In the genomic region with DNA sequence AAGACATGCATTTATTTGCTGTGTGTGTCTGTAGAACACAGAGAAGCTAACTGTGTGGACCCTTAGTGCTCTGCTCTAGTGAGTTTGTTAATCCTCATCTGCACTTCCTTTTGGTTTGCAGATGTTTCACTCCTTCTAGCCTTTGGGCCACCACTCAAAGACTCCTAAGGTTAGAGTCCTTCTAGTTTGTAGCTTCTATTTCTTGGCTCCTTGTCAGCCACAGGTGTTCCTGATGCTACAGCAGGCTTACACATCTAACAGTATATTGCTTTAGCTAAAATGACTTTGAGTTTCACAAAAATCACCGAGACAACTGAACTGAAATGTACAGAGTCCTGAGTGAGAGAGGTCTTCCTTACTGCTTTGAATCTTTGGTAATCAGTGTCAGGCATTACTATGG, we compare ENCODE assay signal across 26 cellular contexts.
A peak's percentile ranks its signal among the peaks of the same experiment; 100 is the strongest.
DNase-seq lines count a peak whose midpoint lies in the region; ATAC-seq, FAIRE-seq and TF ChIP-seq lines count a peak whose summit lies in the region.
"Had no signal": no experiment of that assay in that cellular context is flagged by ENCODE, and none has a peak within 500 bp of the region (broad histone marks: within the 10 kb centered on the region; RNA-seq: fewer than 3 reads in every experiment).

No MANE protein-coding gene starts in this region.

- H3K4me2 ChIP-seq in MM.1S (ENCODE audit: low read depth, low read length): no peak overlapping the region
- H3K4me2 ChIP-seq: GM23338 had no signal

- no peaks in the 10 kb centered on the region for H3F3A ChIP-seq in MM.1S (ENCODE audit: insufficient read depth, low read length)

- no peak overlapping the region for H3K27ac Mint-ChIP-seq in stimulated activated memory B cell treated with anti-CD40 and anti-IgM and Interleukin-4, amounts not matched to agents 10 μg/mL and 1 μg/mL and 100 μg/mL, for 72 hours
- H3K27ac Mint-ChIP-seq: CD8-positive, alpha-beta memory T cell; GM23338 had no signal

- TF ChIP-seq CTCF in MM.1S (IDR thresholded peaks at IDR 0.05; ENCODE audit: low read length): no peak

- no peaks in the 10 kb centered on the region for H3K9me2 ChIP-seq in MM.1S (replicated peaks; ENCODE audit: insufficient read depth, low read length)

- H3K27ac ChIP-seq in MM.1S (ENCODE audit: low read length) (peak overlapping the region; percentile 9; the same call in 1 of the 2 replicates), small intestine (ENCODE audit: low read depth in 1 of 2, low read length in 1 of 2) (no peak overlapping the region)
- H3K27ac ChIP-seq: C4-2B, HL-60, SJSA1 had no signal

- no peak for ATAC-seq in stimulated activated memory B cell treated with anti-CD40 and anti-IgM and Interleukin-4, amounts not matched to agents 10 μg/mL and 1 μg/mL and 100 μg/mL, for 72 hours
- ATAC-seq: GM23338, HepG2, Right ventricle myocardium inferior had no signal

- H3K9me3 Mint-ChIP-seq in stimulated activated memory B cell treated with anti-CD40 and anti-IgM and Interleukin-4, amounts not matched to agents 10 μg/mL and 1 μg/mL and 100 μg/mL, for 72 hours: no peaks in the 10 kb centered on the region
- H3K9me3 Mint-ChIP-seq: GM23338 had no signal

- H3K4me3 ChIP-seq in MM.1S (ENCODE audit: low read length): no peak overlapping the region
- H3K4me3 ChIP-seq in small intestine (ENCODE audit: low read depth in 1 of 2, low read length in 2 of 2): no peak overlapping the region
- H3K4me3 ChIP-seq: GM23338, SJSA1 had no signal

- H3K4me3 Mint-ChIP-seq in stimulated activated memory B cell treated with anti-CD40 and anti-IgM and Interleukin-4, amounts not matched to agents 10 μg/mL and 1 μg/mL and 100 μg/mL, for 72 hours: no peak overlapping the region
- H3K4me3 Mint-ChIP-seq: CD8-positive, alpha-beta memory T cell; GM23338 had no signal

- H3K9me3 ChIP-seq in MM.1S (replicated peaks; ENCODE audit: insufficient read depth, low read length) (no peaks in the 10 kb centered on the region), small intestine (ENCODE audit: control insufficient read depth, low read depth) (no peaks in the 10 kb centered on the region)
- H3K9me3 ChIP-seq: SJSA1 had no signal

- 34 to 88% (median 70%) methylated on average over 1 of the region's 1 CpG for WGBS in small intestine, 3 donors

- H3K4me1 Mint-ChIP-seq in stimulated activated memory B cell treated with anti-CD40 and anti-IgM and Interleukin-4, amounts not matched to agents 10 μg/mL and 1 μg/mL and 100 μg/mL, for 72 hours: no peaks in the 10 kb centered on the region
- H3K4me1 Mint-ChIP-seq: CD8-positive, alpha-beta memory T cell; GM23338 had no signal

- no peaks in the 10 kb centered on the region for H3K36me3 Mint-ChIP-seq in stimulated activated memory B cell treated with anti-CD40 and anti-IgM and Interleukin-4, amounts not matched to agents 10 μg/mL and 1 μg/mL and 100 μg/mL, for 72 hours
- H3K36me3 Mint-ChIP-seq: CD8-positive, alpha-beta memory T cell had no signal

- H4K20me1 ChIP-seq in MM.1S (ENCODE audit: insufficient read depth, low read length): no peaks in the 10 kb centered on the region

- H3K79me2 ChIP-seq in MM.1S (ENCODE audit: low read length): no peaks in the 10 kb centered on the region

- no peak overlapping the region for H2AFZ ChIP-seq in MM.1S (ENCODE audit: low read length)
- H2AFZ ChIP-seq: GM23338 had no signal

- FAIRE-seq in small intestine (lab: Jason Lieb, UNC): no peak
- FAIRE-seq: A204.1, G401.6, GM12892, HepG2, RCC 7860 had no signal

- no peak overlapping the region for H3K9ac ChIP-seq in MM.1S (ENCODE audit: low read length)

- H3K27me3 ChIP-seq in MM.1S (replicated peaks; ENCODE audit: insufficient read depth, low read length) (no peaks in the 10 kb centered on the region), small intestine (ENCODE audit: control insufficient read depth in 2 of 2, insufficient read depth in 2 of 2, low read length in 2 of 2) (no peaks in the 10 kb centered on the region)
- H3K27me3 ChIP-seq: SJSA1 had no signal

- no peaks in the 10 kb centered on the region for H3K27me3 Mint-ChIP-seq in stimulated activated memory B cell treated with anti-CD40 and anti-IgM and Interleukin-4, amounts not matched to agents 10 μg/mL and 1 μg/mL and 100 μg/mL, for 72 hours
- H3K27me3 Mint-ChIP-seq: CD8-positive, alpha-beta memory T cell had no signal

- H3K36me3 ChIP-seq in MM.1S (replicated peaks; ENCODE audit: insufficient read depth, low read length): no peaks in the 10 kb centered on the region
- no peaks in the 10 kb centered on the region for H3K36me3 ChIP-seq in small intestine (ENCODE audit: control insufficient read depth in 2 of 2, insufficient read depth in 2 of 2, low read length in 2 of 2)
- H3K36me3 ChIP-seq: SJSA1 had no signal

- DNase-seq in NCI-H146 (lab: John Stamatoyannopoulos, UW) (peak; percentile 13), NCI-H146 treated with DMSO at 0.1 percent for 48 hours (lab: John Stamatoyannopoulos, UW; ENCODE audit: unreplicated experiment) (no peak), MM.1S (peak; percentile 81), NCI-H69 (lab: John Stamatoyannopoulos, UW) (peak; percentile 43), small intestine (peak; percentile 10), OCI-M1 (lab: John Stamatoyannopoulos, UW) (no peak)
- DNase-seq: CD8-positive, alpha-beta memory T cell; HCEC 1CT; KG1; NCI-H1105; NCI-H1694 treated with DMSO at 0.1 percent for 48 hours; NCI-H2081 treated with DMSO at 0.1 percent for 48 hours; NCI-H2227 treated with DMSO at 0.1 percent for 48 hours; NCI-H526; T-helper 1 cell had no signal

- peaks cover 30% of the 10 kb centered on the region for H3K4me1 ChIP-seq in MM.1S (ENCODE audit: low read length)
- H3K4me1 ChIP-seq in small intestine (ENCODE audit: control insufficient read depth in 2 of 2, insufficient read depth in 1 of 2, low read depth in 1 of 2, low read length in 1 of 2): no peaks in the 10 kb centered on the region
- H3K4me1 ChIP-seq: SJSA1 had no signal

Comparison
In these comparisons a context has a peak if more than half of its experiments do, and no peak if none do; other contexts are left out.
1. DNase-seq: peak in NCI-H146 (single experiment), MM.1S (single experiment), NCI-H69 (single experiment) and small intestine (single experiment); none in NCI-H146 treated with DMSO at 0.1 percent for 48 hours (single experiment) and OCI-M1 (single experiment).